ENCODE assay signal across 23 cellular contexts in the genomic region with DNA sequence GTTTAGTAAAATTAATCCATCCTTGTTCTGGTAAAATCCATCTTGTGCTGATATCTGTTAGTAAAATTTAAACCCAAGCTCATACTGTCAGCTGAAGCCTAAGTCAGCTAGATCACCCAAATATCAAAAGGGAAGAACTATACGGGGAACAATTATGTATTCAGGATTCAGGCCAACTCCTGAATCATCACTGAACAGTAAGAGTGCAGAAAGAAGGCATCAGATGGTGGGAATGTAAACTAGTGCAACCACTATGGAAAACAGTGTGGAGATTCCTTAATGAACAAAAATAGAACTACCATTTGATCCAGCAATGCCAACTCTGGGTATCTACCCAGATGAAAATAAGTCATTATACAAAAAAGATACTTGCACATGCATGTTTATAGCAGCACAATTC.
"Had no signal": no experiment of that assay in that cellular context is flagged by ENCODE, and none has a peak within 500 bp of the region (broad histone marks: within the 10 kb centered on the region; RNA-seq: fewer than 3 reads in every experiment).

No MANE protein-coding gene starts in this region.

- H3K9me3 ChIP-seq: esophagus squamous epithelium, heart left ventricle, left lung, mucosa of descending colon, right atrium auricular region, spleen, tibial nerve had no signal

- H3K4me1 ChIP-seq: left lung, right atrium auricular region, spleen, tibial nerve had no signal

- DNase-seq: activated CD4-positive, alpha-beta T cell treated with anti-CD3 and anti-CD28 coated beads for 36 hours; activated CD4-positive, CD25-positive, alpha-beta regulatory T cell; activated naive CD4-positive, alpha-beta T cell; activated T-cell treated with anti-CD3 and anti-CD28 coated beads for 4 hours; activated T-cell treated with anti-CD3 and anti-CD28 coated beads, Interleukin-2, amount 50 U/mL, for 72 hours; dermis blood vessel endothelial cell; effector CD4-positive, alpha-beta T cell; esophagus squamous epithelium; heart left ventricle; hypothalamus; left lung; mucosa of descending colon; spleen; stimulated activated naive CD4-positive, alpha-beta T cell treated with Interleukin-2 at 50 U/mL for 16 hours had no signal

- H3K27ac ChIP-seq: epithelial cell of prostate, esophagus squamous epithelium, foreskin keratinocyte, heart left ventricle, left lung, right atrium auricular region, spleen, tibial nerve had no signal

- H3K27me3 ChIP-seq: esophagus squamous epithelium, foreskin keratinocyte, right atrium auricular region, tibial nerve had no signal

- H3K4me3 ChIP-seq: esophagus squamous epithelium, heart left ventricle, left lung, lung, mucosa of descending colon, right atrium auricular region, spleen, tibial nerve had no signal

- ATAC-seq: activated CD4-positive, alpha-beta T cell treated with anti-CD3 and anti-CD28 coated beads for 36 hours; activated naive CD4-positive, alpha-beta T cell treated with anti-CD3 and anti-CD28 coated beads, Interleukin-2, amount 50 U/mL, for 72 hours; activated T-cell treated with anti-CD3 and anti-CD28 coated beads, Interleukin-2, amount 50 U/mL, for 72 hours; foreskin keratinocyte; heart left ventricle; left lung; mucosa of descending colon; natural killer cell treated with Interleukin-12 subunit alpha and Interleukin-12 subunit beta and Interleukin-15 and Interleukin-18, amount 100 ng/mL, for 72 hours had no signal

- FAIRE-seq: colon, islet of Langerhans had no signal

- H3K36me3 ChIP-seq: esophagus squamous epithelium, heart left ventricle, left lung, right atrium auricular region, spleen, tibial nerve had no signal
